In genomic region chr7:77370606-77371005, GRCh38 we compare ENCODE assay signal across 15 cellular contexts. TPM values are rescaled to one million over a fixed set of nuclear protein-coding genes. Genes with fewer than 3 reads are reported as not detected.
DNase-seq lines count a peak whose midpoint lies in the region; ATAC-seq, FAIRE-seq and TF ChIP-seq lines count a peak whose summit lies in the region.
"Had no signal": no experiment of that assay in that cellular context is flagged by ENCODE, and none has a peak within 500 bp of the region (broad histone marks: within the 10 kb centered on the region; RNA-seq: fewer than 3 reads in every experiment).

No MANE protein-coding gene starts in this region.

- in situ Hi-C loops in GM12878 (cut with MboI): no loop called here

- no peak for TF ChIP-seq CTCF in GM12865 (IDR thresholded peaks at IDR 0.05; ENCODE audit: insufficient read depth, low read depth, low read length, missing control alignments)
- no peak for TF ChIP-seq CTCF in GM12878 (IDR thresholded peaks at IDR 0.05 in 2 of 3, conservative IDR thresholded peaks at IDR 0.05 in 1 of 3; ENCODE audit: control insufficient read depth in 2 of 3, extremely low read depth in 1 of 3, insufficient read depth in 1 of 3, low read depth in 3 of 3, low read length in 3 of 3)

- TF ChIP-seq POLR2A in GM12878 (IDR thresholded peaks at IDR 0.05; ENCODE audit: low read depth, low read length): no peak

- SMC1A ChIA-PET in GM12878 (lab: Charles Lee; ENCODE audit: uncharacterized antibody, unreplicated experiment): interaction anchor here (1.0 to 2.4 kb wide), 13 partner anchors 9 to 281 kb away, joined by 3 to 10 read pairs (median 4); no protein-coding TSS in a partner anchor

- H3K4me3 ChIP-seq in GM12865 (ENCODE audit: low read depth, low read length) (no peak overlapping the region), GM12878 (no peak overlapping the region)
- H3K4me3 ChIP-seq: right lobe of liver, SJSA1 had no signal

- no TSS peak for BruUV-seq in GM12878 (replicated peaks; lab: Mats Ljungman, UMichigan)

- no peaks in the 10 kb centered on the region for H4K20me1 ChIP-seq in GM12878 (ENCODE audit: control insufficient read depth, insufficient read depth)

- no peak overlapping the region for H3K27ac ChIP-seq in GM12878 (ENCODE audit: control insufficient read depth, insufficient read depth)
- H3K27ac ChIP-seq in caudate nucleus (ENCODE audit: low read depth, low read length): no peak overlapping the region
- H3K27ac ChIP-seq: right lobe of liver, SJSA1 had no signal

- POLR2A ChIA-PET in GM12878 (lab: Charles Lee): interaction anchor here (0.9 kb wide), 1 partner anchor 20 kb away, joined by 8 read pairs; no protein-coding TSS in a partner anchor

- no peak for TF ChIP-seq EP300 in GM12878 (IDR thresholded peaks at IDR 0.05; ENCODE audit: borderline replicate concordance in 1 of 2, control insufficient read depth in 1 of 2, low read depth in 2 of 2, low read length in 2 of 2)

- H3K9me3 ChIP-seq in GM12878 (replicated peaks; ENCODE audit: control insufficient read depth, insufficient read depth, low read length): no peaks in the 10 kb centered on the region
- H3K9me3 ChIP-seq: right lobe of liver had no signal

- intact Hi-C loops in GM12878 (cut with micrococcal nuclease; ENCODE audit: unreplicated experiment): no loop called here

- no peaks in the 10 kb centered on the region; a peak in 1 of 4 replicates for H3K36me3 ChIP-seq in GM12878 (ENCODE audit: control insufficient read depth in 2 of 2, insufficient read depth in 2 of 2, low read length in 1 of 2)
- H3K36me3 ChIP-seq: SJSA1 had no signal

- no peak for FAIRE-seq in GM12878 (lab: Jason Lieb, UNC)
- FAIRE-seq: H1 had no signal

- H3K27me3 ChIP-seq in GM12878 (replicated peaks in 1 of 2; ENCODE audit: control insufficient read depth in 2 of 2, insufficient read depth in 2 of 2, low read length in 1 of 2): no peaks in the 10 kb centered on the region
- H3K27me3 ChIP-seq: right lobe of liver, SJSA1 had no signal

- H3K9ac ChIP-seq in GM12878 (ENCODE audit: control insufficient read depth, insufficient read depth, low read length): no peak overlapping the region

- H3K79me2 ChIP-seq in GM12878 (ENCODE audit: control insufficient read depth, insufficient read depth, low read length): no peaks in the 10 kb centered on the region

- ATAC-seq in GM18907 (IDR thresholded peaks at IDR 0.05; ENCODE audit: unreplicated experiment) (peak; percentile 64), HG02870 (IDR thresholded peaks at IDR 0.05; ENCODE audit: unreplicated experiment) (peak; percentile 90), GM12878 (peak; percentile 81)
- no peak for ATAC-seq in activated CD4-positive, CD25-positive, alpha-beta regulatory T cell treated with anti-CD3 and anti-CD28 coated beads, Interleukin-2, amount 50 U/mL, for 24 hours
- ATAC-seq: right lobe of liver had no signal

- no peak overlapping the region for H2AFZ ChIP-seq in GM12878 (ENCODE audit: control insufficient read depth, low read depth, low read length)

- DNase-seq in GM12865 (ENCODE audit: low read depth) (peak; percentile 36), GM12878 (ENCODE audit: low read depth, low spot score) (no peak), hepatic stellate cell (ENCODE audit: low spot score) (no peak), caudate nucleus (lab: John Stamatoyannopoulos, UW) (no peak), NCI-H82 (lab: John Stamatoyannopoulos, UW) (no peak)
- DNase-seq: activated CD4-positive, CD25-positive, alpha-beta regulatory T cell; CD4-positive, alpha-beta memory T cell; DMS79 treated with DMSO at 0.1 percent for 48 hours; NCI-H1436 treated with DMSO at 0.1 percent for 48 hours; right lobe of liver had no signal

- CTCF ChIA-PET in GM12878 (lab: Yijun Ruan, JAX): interaction anchor here (0.6 to 2.0 kb wide), 4 partner anchors 11 to 281 kb away, joined by 3 to 8 read pairs (median 4); no protein-coding TSS in a partner anchor

- no peaks in the 10 kb centered on the region for H3K4me1 ChIP-seq in GM12878 (ENCODE audit: control insufficient read depth, insufficient read depth, low read length)
- H3K4me1 ChIP-seq: right lobe of liver had no signal

- RAD21 ChIA-PET in GM12878 (lab: Charles Lee; ENCODE audit: unreplicated experiment): interaction anchor here (1.2 kb wide), 1 partner anchor 10 kb away, joined by 3 read pairs; no protein-coding TSS in a partner anchor

- no peak overlapping the region for H3K4me2 ChIP-seq in GM12878 (ENCODE audit: control insufficient read depth, insufficient read depth)

- no peak for TF ChIP-seq RAD21 in GM12878 (IDR thresholded peaks at IDR 0.05; ENCODE audit: insufficient read depth, low read depth, low read length)

- 74% methylated on average over 1 of the region's 1 CpG for WGBS in GM12878 (ENCODE audit: insufficient coverage, insufficient replicate concordance, low lambda C conversion rate, missing lambda C conversion rate)

TF ChIP-seq in GM12878, 131 proteins besides CTCF, POLR2A, EP300 and RAD21:
- TF ChIP-seq RELB (IDR thresholded peaks at IDR 0.05; ENCODE audit: low read depth): no peak
- peak; percentile 32 to 35; a peak in 3 of 4 replicates for TF ChIP-seq IKZF2 (IDR thresholded peaks at IDR 0.05)
- TF ChIP-seq RUNX3 (IDR thresholded peaks at IDR 0.05; ENCODE audit: low read length): no peak; the same call in 1 of the 2 replicates
- TF ChIP-seq CHD2 (IDR thresholded peaks at IDR 0.05; ENCODE audit: borderline replicate concordance, low read depth, low read length): no peak
- peak; percentile 43; the same call in 1 of the 2 replicates for TF ChIP-seq IRF4 (IDR thresholded peaks at IDR 0.05; ENCODE audit: low read depth, low read length)
- no peak for TF ChIP-seq MEF2B (IDR thresholded peaks at IDR 0.05; ENCODE audit: partially characterized antibody, poor library complexity, severe bottlenecking)
- peak; percentile 55; the same call in 1 of the 2 replicates for TF ChIP-seq EED (IDR thresholded peaks at IDR 0.05; ENCODE audit: low read depth)
- no peak for TF ChIP-seq BMI1 (IDR thresholded peaks at IDR 0.05; ENCODE audit: borderline replicate concordance)
- TF ChIP-seq HCFC1 (IDR thresholded peaks at IDR 0.05; ENCODE audit: low read length): no peak
- peak; percentile 37; the same call in 1 of the 2 replicates for TF ChIP-seq JUNB (IDR thresholded peaks at IDR 0.05)
- no peak for TF ChIP-seq KLF5 (IDR thresholded peaks at IDR 0.05; ENCODE audit: partially characterized antibody)
- no peak for TF ChIP-seq POLR2AphosphoS5 (IDR thresholded peaks at IDR 0.05; ENCODE audit: low read length)
- TF ChIP-seq RBBP5 (conservative IDR thresholded peaks at IDR 0.05): no peak

RNA-seq across cellular contexts. Expression of gene GSAP, which starts 45.5 kb away (rescaled TPM):
- total RNA-seq in GM12878 (2013; cell fraction: nucleolus; rRNA removed): 130 and 134 TPM in 2 replicates
- 26.5 and 27.2 TPM in 2 replicates for total RNA-seq in GM12878 (2014; rRNA removed)
- total RNA-seq in GM12878 (2014; rRNA removed; fragmentation: Illumina TruSeq; extraction: Trizol): 21.0 and 24.7 TPM in 2 replicates
- 17.4 and 24.1 TPM in 2 replicates for total RNA-seq in GM12878 (2021)
- polyA plus RNA-seq in GM12878 (2011; ENCODE audit: low read depth): 6.9 TPM
- polyA plus RNA-seq in GM12878 (2011; rRNA removed): 38.1 and 48.5 TPM in 2 replicates
- polyA plus RNA-seq in GM12878 (2011; cell fraction: cytosol; rRNA removed): 14.7 and 15.5 TPM in 2 replicates
- 99.9 and 128 TPM in 2 replicates for polyA plus RNA-seq in GM12878 (2011; cell fraction: nucleus; rRNA removed)
- 8.0 and 10.6 TPM in 2 replicates for polyA plus RNA-seq in GM12878 (2012)
- polyA plus RNA-seq in GM12878 (2014; fragmentation: Illumina TruSeq; extraction: Trizol): 22.6 and 29.6 TPM in 2 replicates
- polyA plus RNA-seq in GM12878 (2014; fragmentation: Nextera tagmentation; extraction: Ambion mirVana): 1 to 10 TPM; 6.6 to 8.0 TPM
- polyA plus RNA-seq in GM12878 (2014; rRNA removed): 20.3 and 24.1 TPM in 2 replicates
- polyA plus RNA-seq in GM12878 (2016; fragmentation: Nextera tagmentation; extraction: Ambion mirVana): 10 to 100 TPM; 14.4 to 16.0 TPM
- 36.5 and 39.6 TPM in 2 replicates for polyA minus RNA-seq in GM12878 (2011; rRNA and poly(A)+ RNA removed)
- 7.6 and 11.1 TPM in 2 replicates for polyA minus RNA-seq in GM12878 (2011; cell fraction: cytosol; rRNA and poly(A)+ RNA removed)
- 46.9 and 73.0 TPM in 2 replicates for polyA minus RNA-seq in GM12878 (2011; cell fraction: nucleus; rRNA and poly(A)+ RNA removed)

Comparison
In these comparisons a context has a peak if more than half of its experiments do, and no peak if none do; other contexts are left out.
1. ATAC-seq: peak in GM18907 (single experiment), HG02870 (single experiment) and GM12878 (single experiment); none in activated CD4-positive, CD25-positive, alpha-beta regulatory T cell treated with anti-CD3 and anti-CD28 coated beads, Interleukin-2, amount 50 U/mL, for 24 hours (0 of 2).